Comparison of ENCODE assay signal across 1 cellular context in genomic region chr12:11171145-11171952, GRCh38.
TF ChIP-seq lines count a peak whose summit lies in the region.

TSS of gene SMIM10L1 (plus strand) at chr12:11171194. CDS start at chr12:11171357, 163 bp downstream.

TF ChIP-seq in K562, 482 proteins besides CTCF, POLR2A, EP300 and RAD21 (continued from another document and continues in another):
- TF ChIP-seq KAT2B (IDR thresholded peaks at IDR 0.05; ENCODE audit: low read depth, low read length) (no peak), HES1 (IDR thresholded peaks at IDR 0.05; ENCODE audit: low read depth) (no peak), ESRRB (CRISPR knock-in tag; IDR thresholded peaks at IDR 0.05; ENCODE audit: borderline replicate concordance) (no peak), SP2 (IDR thresholded peaks at IDR 0.05; ENCODE audit: extremely low read depth, low read depth, low read length, poor library complexity, severe bottlenecking) (no peak), CGGBP1 (CRISPR knock-in tag; IDR thresholded peaks at IDR 0.05) (no peak), HMGN3 (IDR thresholded peaks at IDR 0.05; ENCODE audit: borderline replicate concordance, extremely low read depth, insufficient read length, low read depth, low read length) (peak; percentile 39), ZNF324 (CRISPR knock-in tag; IDR thresholded peaks at IDR 0.05) (no peak), HDAC8 (tag; IDR thresholded peaks at IDR 0.05) (no peak), BRCA1 (IDR thresholded peaks at IDR 0.05) (no peak), BRCA1 (CRISPR knock-in tag; IDR thresholded peaks at IDR 0.05) (no peak), NCOA4 (IDR thresholded peaks at IDR 0.05; ENCODE audit: partially characterized antibody) (no peak), YY1 (IDR thresholded peaks at IDR 0.05; ENCODE audit: borderline replicate concordance in 1 of 3, control insufficient read depth in 1 of 3, extremely low read depth in 1 of 3, insufficient read depth in 3 of 3, insufficient read length in 1 of 3, insufficient replicate concordance in 2 of 3, low read depth in 1 of 3, low read length in 2 of 3) (peak; percentile 65 to 94 (median 92)), NR2F6 (CRISPR knock-in tag; IDR thresholded peaks at IDR 0.05) (no peak), RBM22 (IDR thresholded peaks at IDR 0.05; ENCODE audit: low read depth, low read length, poor library complexity, severe bottlenecking) (no peak), NFE2 (IDR thresholded peaks at IDR 0.05; ENCODE audit: low read depth) (peak; percentile 56), TEAD1 (CRISPR knock-in tag; IDR thresholded peaks at IDR 0.05) (peak; percentile 30 to 45; a peak in 1 of 4 replicates), ZNF445 (CRISPR knock-in tag; IDR thresholded peaks at IDR 0.05; ENCODE audit: low read depth) (no peak), ZNF609 (CRISPR knock-in tag; IDR thresholded peaks at IDR 0.05; ENCODE audit: borderline replicate concordance) (no peak), LARP7 (IDR thresholded peaks at IDR 0.05) (no peak), SFPQ (IDR thresholded peaks at IDR 0.05; ENCODE audit: low read depth, low read length) (no peak), MNT (conservative IDR thresholded peaks at IDR 0.05) (peak in 1 of 2 experiments; percentile 42; a peak in 1 of 4 replicates), YBX1 (IDR thresholded peaks at IDR 0.05) (no peak), ZBTB7A (IDR thresholded peaks at IDR 0.05; ENCODE audit: borderline replicate concordance, control insufficient read depth, low read depth, low read length) (peak; percentile 29; the same call in 1 of the 2 replicates), ZNF143 (CRISPR knock-in tag; IDR thresholded peaks at IDR 0.05) (peak; percentile 74), RBM15 (IDR thresholded peaks at IDR 0.05; ENCODE audit: insufficient read depth, low read length) (no peak), ZNF764 (CRISPR knock-in tag; IDR thresholded peaks at IDR 0.05; ENCODE audit: low read depth) (no peak), ZNF3 (CRISPR knock-in tag; IDR thresholded peaks at IDR 0.05) (no peak), RB1 (IDR thresholded peaks at IDR 0.05; ENCODE audit: low read depth) (no peak), NR1H2 (CRISPR knock-in tag; IDR thresholded peaks at IDR 0.05) (no peak), ZBTB9 (CRISPR knock-in tag; IDR thresholded peaks at IDR 0.05) (no peak), DPF2 (IDR thresholded peaks at IDR 0.05) (no peak), SMAD1 (IDR thresholded peaks at IDR 0.05; ENCODE audit: low read depth, low read length, partially characterized antibody) (no peak), HEY1 (CRISPR knock-in tag; IDR thresholded peaks at IDR 0.05; ENCODE audit: borderline replicate concordance) (no peak), FOXK1 (CRISPR knock-in tag; IDR thresholded peaks at IDR 0.05; ENCODE audit: borderline replicate concordance) (no peak), FOXJ2 (tag; IDR thresholded peaks at IDR 0.05) (no peak), NKRF (IDR thresholded peaks at IDR 0.05; ENCODE audit: borderline replicate concordance) (no peak), ZNF316 (IDR thresholded peaks at IDR 0.05) (peak; percentile 58), MTF1 (CRISPR knock-in tag; IDR thresholded peaks at IDR 0.05; ENCODE audit: borderline replicate concordance) (no peak), HMG20B (CRISPR knock-in tag; IDR thresholded peaks at IDR 0.05) (no peak), ZNF133 (CRISPR knock-in tag; IDR thresholded peaks at IDR 0.05) (no peak), CLOCK (CRISPR knock-in tag; IDR thresholded peaks at IDR 0.05; ENCODE audit: borderline replicate concordance) (no peak), KDM5B (IDR thresholded peaks at IDR 0.05; ENCODE audit: insufficient replicate concordance, low read depth, low read length) (peak; percentile 85), IRF1 (CRISPR knock-in tag; IDR thresholded peaks at IDR 0.05; ENCODE audit: borderline replicate concordance) (no peak), TEAD4 (IDR thresholded peaks at IDR 0.05; ENCODE audit: low read length) (no peak), TEAD4 (CRISPR knock-in tag; IDR thresholded peaks at IDR 0.05; ENCODE audit: borderline replicate concordance) (no peak), ZKSCAN3 (CRISPR knock-in tag; IDR thresholded peaks at IDR 0.05) (no peak), ZSCAN29 (IDR thresholded peaks at IDR 0.05) (no peak; the same call in 1 of the 2 replicates), ARID3A (IDR thresholded peaks at IDR 0.05; ENCODE audit: borderline replicate concordance, low read depth, low read length) (no peak), ZNF217 (CRISPR knock-in tag; IDR thresholded peaks at IDR 0.05) (no peak)
